ENCODE assay signal across 21 cellular contexts in genomic region chr12:13120431-13120830, GRCh38. TPM values are rescaled to one million over a fixed set of nuclear protein-coding genes. Genes with fewer than 3 reads are reported as not detected.
DNase-seq lines count a peak whose midpoint lies in the region; ATAC-seq, FAIRE-seq and TF ChIP-seq lines count a peak whose summit lies in the region.
"Had no signal": no experiment of that assay in that cellular context is flagged by ENCODE, and none has a peak within 500 bp of the region (broad histone marks: within the 10 kb centered on the region; RNA-seq: fewer than 3 reads in every experiment).

No MANE protein-coding gene starts in this region.

- CTCF ChIA-PET in GM12878 (lab: Yijun Ruan, JAX), result interaction anchor here (0.9 kb wide), 1 partner anchor 92 kb away, joined by 3 read pairs; no protein-coding TSS in a partner anchor

- H3K4me1 Mint-ChIP-seq in HFFc6 (ENCODE audit: low read depth) (peaks cover 66% of the 10 kb centered on the region), endodermal cell (peaks cover 6% of the 10 kb centered on the region)
- H3K4me1 Mint-ChIP-seq: CD4-positive, alpha-beta memory T cell had no signal

- no peak overlapping the region for H2BK5ac ChIP-seq in mesenchymal stem cell (ENCODE audit: low read depth, low read length, poor library complexity, severe bottlenecking)

- no peak overlapping the region for H3K18ac ChIP-seq in mesenchymal stem cell (ENCODE audit: low read depth in 1 of 2, low read length in 2 of 2)

- H3K9ac ChIP-seq in GM12878 (ENCODE audit: control insufficient read depth, insufficient read depth, low read length) (no peak overlapping the region), mesenchymal stem cell (ENCODE audit: low read length) (no peak overlapping the region), skeletal muscle satellite cell (ENCODE audit: low read depth, low read length) (peak overlapping the region; percentile 40), endodermal cell (ENCODE audit: extremely low read depth, low read length, poor library complexity, severe bottlenecking) (no peak overlapping the region)

- H4K20me1 ChIP-seq in GM12878 (ENCODE audit: control insufficient read depth, insufficient read depth), result no peaks in the 10 kb centered on the region; the same call in 1 of the 2 replicates

- H3K4me3 ChIP-seq in GM12878 (no peak overlapping the region), mesenchymal stem cell (ENCODE audit: insufficient read depth in 1 of 2, low read depth in 1 of 2, low read length in 2 of 2) (no peak overlapping the region), skeletal muscle satellite cell (ENCODE audit: low read length) (no peak overlapping the region), endodermal cell (ENCODE audit: low read length) (no peak overlapping the region)
- H3K4me3 ChIP-seq: A549, GM23338 had no signal

- DNase-seq in HFFc6 (no peak), GM12878 (ENCODE audit: low read depth, low spot score) (no peak), mesenchymal stem cell (peak; percentile 34), midbrain (lab: John Stamatoyannopoulos, UW) (no peak), GM19240 (ENCODE audit: insufficient read length, low spot score) (no peak), endodermal cell (no peak)
- DNase-seq: 8988T; C1 segment of cervical spinal cord; Calu3; CD4-positive, alpha-beta memory T cell; COR-L47; DMS53; DMS79 treated with DMSO at 0.1 percent for 48 hours; H9 had no signal

- no peak for TF ChIP-seq POLR2A in GM12878 (IDR thresholded peaks at IDR 0.05; ENCODE audit: low read depth, low read length)

- no peak overlapping the region for H3K14ac ChIP-seq in mesenchymal stem cell (ENCODE audit: low read length in 2 of 2)

- TF ChIP-seq RAD21 in GM12878 (IDR thresholded peaks at IDR 0.05; ENCODE audit: insufficient read depth, low read depth, low read length), result 0 out of 2 replicates have a peak, but pooled peaks have one; percentile 13

- H3K27me3 Mint-ChIP-seq in HFFc6 (ENCODE audit: insufficient read depth) (no peaks in the 10 kb centered on the region; the same call in 1 of the 2 replicates), endodermal cell (ENCODE audit: insufficient read depth) (peaks cover 5% of the 10 kb centered on the region)

- 37% methylated on average over 3 of the region's 3 CpGs for WGBS in GM12878 (ENCODE audit: insufficient coverage, insufficient replicate concordance, low lambda C conversion rate, missing lambda C conversion rate)
- WGBS in mesenchymal stem cell, result no CpG with 5 or more reads among the region's 3 CpGs
- 91 to 100% methylated on average over 1 to 3 of the region's 3 CpGs for WGBS in endodermal cell (ENCODE audit: insufficient coverage in 1 of 2, insufficient read length in 1 of 2), 2 experiments

- ATAC-seq in GM12878 (no peak), HG03460 (IDR thresholded peaks at IDR 0.05; ENCODE audit: unreplicated experiment) (no peak)
- ATAC-seq: A549, GM23338, HCT116 had no signal

- H3K4me1 ChIP-seq in GM12878 (ENCODE audit: control insufficient read depth, insufficient read depth, low read length) (no peaks in the 10 kb centered on the region), mesenchymal stem cell (ENCODE audit: control insufficient read depth, insufficient read depth, low read depth, low read length) (peaks cover 3% of the 10 kb centered on the region), skeletal muscle satellite cell (ENCODE audit: control insufficient read depth, insufficient read depth, low read length) (peaks cover 52% of the 10 kb centered on the region), endodermal cell (ENCODE audit: control insufficient read depth, insufficient read depth, low read length) (peaks cover 3% of the 10 kb centered on the region)

- no peaks in the 10 kb centered on the region for H3K36me3 Mint-ChIP-seq in HFFc6 (ENCODE audit: low read depth)
- no peaks in the 10 kb centered on the region for H3K36me3 Mint-ChIP-seq in endodermal cell (ENCODE audit: low read depth)
- H3K36me3 Mint-ChIP-seq: CD4-positive, alpha-beta memory T cell had no signal

- POLR2A ChIA-PET in GM12878 (lab: Charles Lee), result no interaction called here

- no peak overlapping the region for H3K4ac ChIP-seq in mesenchymal stem cell (ENCODE audit: low read depth in 1 of 2, low read length in 2 of 2)

- no peak overlapping the region for H2BK120ac ChIP-seq in mesenchymal stem cell (ENCODE audit: low read depth, low read length)

- H2BK15ac ChIP-seq in mesenchymal stem cell (ENCODE audit: low read depth, poor library complexity, severe bottlenecking), result no peak overlapping the region

- H3K9me3 ChIP-seq in GM12878 (replicated peaks; ENCODE audit: control insufficient read depth, insufficient read depth, low read length), result no peaks in the 10 kb centered on the region
- H3K9me3 ChIP-seq in mesenchymal stem cell (ENCODE audit: control insufficient read depth, low read length), result no peaks in the 10 kb centered on the region
- no peaks in the 10 kb centered on the region for H3K9me3 ChIP-seq in skeletal muscle satellite cell (replicated peaks; ENCODE audit: low read length)
- no peaks in the 10 kb centered on the region for H3K9me3 ChIP-seq in endodermal cell (ENCODE audit: control insufficient read depth, low read length)
- H3K9me3 ChIP-seq: A549 had no signal

- SMC1A ChIA-PET in GM12878 (lab: Charles Lee; ENCODE audit: uncharacterized antibody, unreplicated experiment), result no interaction called here

- no peak overlapping the region for H2AFZ ChIP-seq in GM12878 (ENCODE audit: control insufficient read depth, low read depth, low read length)
- no peak overlapping the region for H2AFZ ChIP-seq in mesenchymal stem cell (ENCODE audit: low read depth, low read length)
- H2AFZ ChIP-seq: GM23338 had no signal

- H4K8ac ChIP-seq in mesenchymal stem cell (ENCODE audit: low read length), result no peak overlapping the region

- TF ChIP-seq EP300 in GM12878 (IDR thresholded peaks at IDR 0.05; ENCODE audit: borderline replicate concordance in 1 of 2, control insufficient read depth in 1 of 2, low read depth in 2 of 2, low read length in 2 of 2), result no peak

- H3K36me3 ChIP-seq in GM12878 (ENCODE audit: control insufficient read depth in 2 of 2, insufficient read depth in 2 of 2, low read length in 1 of 2), result no peaks in the 10 kb centered on the region
- no peaks in the 10 kb centered on the region for H3K36me3 ChIP-seq in mesenchymal stem cell (ENCODE audit: control insufficient read depth in 1 of 2, insufficient read depth in 2 of 2, low read depth in 1 of 2, low read length in 2 of 2)
- H3K36me3 ChIP-seq in skeletal muscle satellite cell (ENCODE audit: insufficient read depth, low read length), result no peaks in the 10 kb centered on the region
- no peaks in the 10 kb centered on the region for H3K36me3 ChIP-seq in endodermal cell (ENCODE audit: control insufficient read depth, insufficient read depth, low read length)

- no peak overlapping the region for H4K91ac ChIP-seq in mesenchymal stem cell (ENCODE audit: low read length)

- RAD21 ChIA-PET in GM12878 (lab: Charles Lee; ENCODE audit: unreplicated experiment), result no interaction called here

- no peak for FAIRE-seq in GM12878 (lab: Jason Lieb, UNC)
- FAIRE-seq: A549, GM19239 had no signal

- no peak overlapping the region for H3K4me2 ChIP-seq in GM12878 (ENCODE audit: control insufficient read depth, insufficient read depth)
- H3K4me2 ChIP-seq in mesenchymal stem cell (ENCODE audit: low read length, poor library complexity, severe bottlenecking), result no peak overlapping the region
- H3K4me2 ChIP-seq in skeletal muscle satellite cell (ENCODE audit: low read length), result no peak overlapping the region
- H3K4me2 ChIP-seq: A549, GM23338 had no signal

- H3K79me1 ChIP-seq in mesenchymal stem cell (replicated peaks; ENCODE audit: low read length, poor library complexity, severe bottlenecking), result no peaks in the 10 kb centered on the region

- H2AK5ac ChIP-seq in mesenchymal stem cell (ENCODE audit: low read length, severe bottlenecking), result no peak overlapping the region

- H3K4me3 Mint-ChIP-seq in HFFc6 (no peak overlapping the region), endodermal cell (no peak overlapping the region)
- H3K4me3 Mint-ChIP-seq: CD4-positive, alpha-beta memory T cell; GM23338; H9 had no signal

- TF ChIP-seq CTCF in HFFc6 (IDR thresholded peaks at IDR 0.05), result no peak
- TF ChIP-seq CTCF in GM12878 (IDR thresholded peaks at IDR 0.05 in 2 of 3, conservative IDR thresholded peaks at IDR 0.05 in 1 of 3; ENCODE audit: control insufficient read depth in 2 of 3, extremely low read depth in 1 of 3, insufficient read depth in 1 of 3, low read depth in 3 of 3, low read length in 3 of 3), result no peak
- no peak for TF ChIP-seq CTCF in endodermal cell (conservative IDR thresholded peaks at IDR 0.05)

- in situ Hi-C loops in GM12878 (cut with MboI), result no loop called here

- no peak overlapping the region for H3K23ac ChIP-seq in mesenchymal stem cell (ENCODE audit: low read length in 2 of 2)

- no peak overlapping the region for H2BK12ac ChIP-seq in mesenchymal stem cell (ENCODE audit: low read length in 2 of 2)

- H3K27ac Mint-ChIP-seq in HFFc6, result 0 out of 2 replicates have a peak overlapping the region, but pooled peaks have one; percentile 33
- no peak overlapping the region for H3K27ac Mint-ChIP-seq in endodermal cell
- H3K27ac Mint-ChIP-seq: CD4-positive, alpha-beta memory T cell; GM23338; H9 had no signal

- H3K9me3 Mint-ChIP-seq in HFFc6 (no peaks in the 10 kb centered on the region), endodermal cell (no peaks in the 10 kb centered on the region)
- H3K9me3 Mint-ChIP-seq: CD4-positive, alpha-beta memory T cell; GM23338; H9 had no signal

- H3K27me3 ChIP-seq in GM12878 (replicated peaks in 1 of 2; ENCODE audit: control insufficient read depth in 2 of 2, insufficient read depth in 2 of 2, low read length in 1 of 2) (peaks cover 2 to 4% of the 10 kb centered on the region in 2 experiments; a peak in 1 of 4 replicates), mesenchymal stem cell (ENCODE audit: control insufficient read depth in 1 of 2, insufficient read depth in 1 of 2, low read length in 2 of 2) (no peaks in the 10 kb centered on the region), skeletal muscle satellite cell (ENCODE audit: control insufficient read depth, insufficient read depth, low read length) (no peaks in the 10 kb centered on the region), endodermal cell (ENCODE audit: control insufficient read depth, insufficient read depth, low read length, poor library complexity, severe bottlenecking) (no peaks in the 10 kb centered on the region)

- BruUV-seq in GM12878 (replicated peaks; lab: Mats Ljungman, UMichigan), result no TSS peak

- H3K27ac ChIP-seq in GM12878 (ENCODE audit: control insufficient read depth, insufficient read depth) (no peak overlapping the region), mesenchymal stem cell (ENCODE audit: low read length, poor library complexity, severe bottlenecking) (no peak overlapping the region), endodermal cell (ENCODE audit: low read depth, low read length) (no peak overlapping the region)
- H3K27ac ChIP-seq: A549 had no signal

- intact Hi-C loops in GM12878 (cut with micrococcal nuclease; ENCODE audit: unreplicated experiment), result no loop called here

- H3K79me2 ChIP-seq in GM12878 (ENCODE audit: control insufficient read depth, insufficient read depth, low read length), result no peaks in the 10 kb centered on the region

RNA-seq across cellular contexts. Expression of gene GSG1, which starts 17.0 kb away (rescaled TPM):
- total RNA-seq in HFFc6 (2021; fragmentation: NEBNext Ultra II Directional; extraction: Animal tissue kit (Norgen Biotek cat#: 25700)), result 1 to 10 TPM in 2 of 6 experiments, under 1 TPM in 4; 0.48 to 1.0 (median 0.75) TPM
- total RNA-seq in GM12878 (2013; cell fraction: nucleolus; rRNA removed), result not detected in 2 replicates
- total RNA-seq in GM12878 (2014; rRNA removed) (not detected in 2 replicates), GM12878 (2014; rRNA removed; fragmentation: Illumina TruSeq; extraction: Trizol) (not detected in 2 replicates), GM12878 (2021) (not detected in 2 replicates), endodermal cell (under 1 TPM in 1 of 2 donors, not detected in 1; 0.31 TPM)
- polyA plus RNA-seq in GM12878 (2011; ENCODE audit: low read depth), result not detected
- polyA plus RNA-seq in GM12878 (2011; rRNA removed) (not detected in 2 replicates), GM12878 (2014; fragmentation: Illumina TruSeq; extraction: Trizol) (not detected in 2 replicates), GM12878 (2014; fragmentation: Nextera tagmentation; extraction: Ambion mirVana) (not detected), GM12878 (2014; rRNA removed) (not detected in 2 replicates), GM12878 (2016; fragmentation: Nextera tagmentation; extraction: Ambion mirVana) (not detected)
- polyA plus RNA-seq in GM12878 (2011; cell fraction: cytosol; rRNA removed), result not detected in 2 replicates
- not detected in 2 replicates for polyA plus RNA-seq in GM12878 (2011; cell fraction: nucleus; rRNA removed)
- polyA plus RNA-seq in GM12878 (2012), result not detected in 2 replicates
- polyA minus RNA-seq in GM12878 (2011; rRNA and poly(A)+ RNA removed), result not detected in 2 replicates
- not detected in 2 replicates for polyA minus RNA-seq in GM12878 (2011; cell fraction: cytosol; rRNA and poly(A)+ RNA removed)
- not detected in 2 replicates for polyA minus RNA-seq in GM12878 (2011; cell fraction: nucleus; rRNA and poly(A)+ RNA removed)
- 0.04 TPM for polyA plus RNA-seq in mesenchymal stem cell (2013, experiment 1 of 2)
- not detected for polyA plus RNA-seq in mesenchymal stem cell (2013, experiment 2 of 2)
- total RNA-seq in skeletal muscle satellite cell (2012; rRNA removed), result 1.1 and 2.0 TPM in 2 replicates
- 0.32 TPM for polyA plus RNA-seq in endodermal cell (2013, experiment 1 of 2)
- 0.12 TPM for polyA plus RNA-seq in endodermal cell (2013, experiment 2 of 2)
- total RNA-seq: Calu3; CD4-positive, alpha-beta memory T cell; Daoy had no signal
